ENCODE assay signal across 15 cellular contexts in the genomic region with DNA sequence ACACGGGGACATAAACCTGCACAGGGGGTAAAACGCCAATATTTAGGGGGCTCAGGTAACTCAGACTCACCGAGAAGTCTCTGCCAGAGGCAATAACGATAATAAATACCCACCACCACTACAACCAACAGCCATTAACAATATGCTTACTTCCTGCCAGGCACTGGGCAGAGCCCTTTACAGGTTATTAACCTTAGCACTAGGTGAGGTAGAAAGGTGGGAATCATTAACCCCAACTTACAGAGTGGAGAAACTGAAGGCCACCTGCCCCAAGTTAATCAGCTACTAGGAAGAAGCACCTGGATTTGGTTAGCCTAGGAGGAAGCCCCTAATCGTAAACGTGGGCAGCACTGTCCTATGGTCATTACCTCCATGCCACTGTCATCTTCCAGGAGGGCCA.
A peak's percentile ranks its signal among the peaks of the same experiment; 100 is the strongest.
DNase-seq lines count a peak whose midpoint lies in the region; TF ChIP-seq lines count a peak whose summit lies in the region.
"Had no signal": no experiment of that assay in that cellular context is flagged by ENCODE, and none has a peak within 500 bp of the region (broad histone marks: within the 10 kb centered on the region; RNA-seq: fewer than 3 reads in every experiment).

No MANE protein-coding gene starts in this region.

- no peaks in the 10 kb centered on the region for H3K9me3 Mint-ChIP-seq in activated T-cell treated with anti-CD3 and anti-CD28 coated beads, Interleukin-2, amount 50 U/mL, for 24 hours
- no peaks in the 10 kb centered on the region for H3K9me3 Mint-ChIP-seq in Caco-2 (ENCODE audit: unreplicated experiment)
- H3K9me3 Mint-ChIP-seq: CD4-positive, alpha-beta T cell; GM23338 had no signal

- no peak overlapping the region for H3K4me3 ChIP-seq in Caco-2 (ENCODE audit: low read depth, low read length)
- H3K4me3 ChIP-seq: A549, GM23338 had no signal

- H3K27ac Mint-ChIP-seq in activated T-cell treated with anti-CD3 and anti-CD28 coated beads, Interleukin-2, amount 50 U/mL, for 24 hours: peak overlapping the region; percentile 65
- no peak overlapping the region for H3K27ac Mint-ChIP-seq in Caco-2 (ENCODE audit: unreplicated experiment)
- H3K27ac Mint-ChIP-seq: CD4-positive, alpha-beta T cell; GM23338 had no signal

- peaks cover 100% of the 10 kb centered on the region for H3K36me3 Mint-ChIP-seq in activated T-cell treated with anti-CD3 and anti-CD28 coated beads, Interleukin-2, amount 50 U/mL, for 24 hours (ENCODE audit: low read depth)
- peaks cover 100% of the 10 kb centered on the region for H3K36me3 Mint-ChIP-seq in Caco-2 (ENCODE audit: insufficient read depth, unreplicated experiment)

- no peak for TF ChIP-seq CTCF in Caco-2 (IDR thresholded peaks at IDR 0.05; ENCODE audit: insufficient read depth in 1 of 2, low read depth in 1 of 2, low read length in 1 of 2, severe bottlenecking in 1 of 2, unreplicated experiment in 1 of 2)

- BruUV-seq in Caco-2 (replicated peaks; lab: Mats Ljungman, UMichigan): no TSS peak

- H3K4me1 Mint-ChIP-seq in activated T-cell treated with anti-CD3 and anti-CD28 coated beads, Interleukin-2, amount 50 U/mL, for 24 hours (ENCODE audit: low read depth): no peaks in the 10 kb centered on the region
- H3K4me1 Mint-ChIP-seq in Caco-2 (ENCODE audit: low read depth, unreplicated experiment): no peaks in the 10 kb centered on the region
- H3K4me1 Mint-ChIP-seq: GM23338 had no signal

- H3K9me3 ChIP-seq in Caco-2: no peaks in the 10 kb centered on the region
- H3K9me3 ChIP-seq: A549 had no signal

- no peak for DNase-seq in activated T-cell treated with anti-CD3 and anti-CD28 coated beads, Interleukin-2, amount 50 U/mL, for 24 hours
- no peak for DNase-seq in activated T-cell treated with anti-CD3 and anti-CD28 coated beads, Interleukin-2, amount 50 U/mL, for 48 hours
- DNase-seq in left kidney (ENCODE audit: low read depth, low spot score) (peak; percentile 50), renal cortical epithelial cell (ENCODE audit: low read depth) (peak; percentile 33), NCI-H1436 (lab: John Stamatoyannopoulos, UW) (no peak), NCI-H446 (lab: John Stamatoyannopoulos, UW) (no peak), Caco-2 (no peak)
- DNase-seq: AML-193; CD4-positive, alpha-beta T cell; DMS153; DMS79; GDM1; HCEC 1CT had no signal

- POLR2A ChIA-PET in Caco-2 (lab: Charles Lee): no interaction called here

- no peaks in the 10 kb centered on the region for H3K27me3 ChIP-seq in Caco-2 (replicated peaks; ENCODE audit: control insufficient read depth, insufficient read depth, low read length)

- H3K27me3 Mint-ChIP-seq in activated T-cell treated with anti-CD3 and anti-CD28 coated beads, Interleukin-2, amount 50 U/mL, for 24 hours: no peaks in the 10 kb centered on the region
- H3K27me3 Mint-ChIP-seq in Caco-2 (ENCODE audit: insufficient read depth, unreplicated experiment): no peaks in the 10 kb centered on the region
- H3K27me3 Mint-ChIP-seq: CD4-positive, alpha-beta T cell had no signal

- intact Hi-C loops in Caco-2 (cut with micrococcal nuclease; ENCODE audit: unreplicated experiment): no loop called here

- H3K4me3 Mint-ChIP-seq in activated T-cell treated with anti-CD3 and anti-CD28 coated beads, Interleukin-2, amount 50 U/mL, for 24 hours: no peak overlapping the region
- H3K4me3 Mint-ChIP-seq in Caco-2 (ENCODE audit: unreplicated experiment): no peak overlapping the region
- H3K4me3 Mint-ChIP-seq: CD4-positive, alpha-beta T cell; GM23338 had no signal

- H3K4me1 ChIP-seq in Caco-2: no peaks in the 10 kb centered on the region

- H3K36me3 ChIP-seq in Caco-2 (ENCODE audit: control insufficient read depth, insufficient read depth, low read length): no peaks in the 10 kb centered on the region; the same call in 1 of the 2 replicates

- CTCF ChIA-PET in Caco-2 (lab: Charles Lee): no interaction called here

Comparison
In these comparisons a context has a peak if more than half of its experiments do, and no peak if none do; other contexts are left out.
1. DNase-seq: peak in left kidney (single experiment) and renal cortical epithelial cell (single experiment); none in activated T-cell treated with anti-CD3 and anti-CD28 coated beads, Interleukin-2, amount 50 U/mL, for 24 hours (single experiment), activated T-cell treated with anti-CD3 and anti-CD28 coated beads, Interleukin-2, amount 50 U/mL, for 48 hours (0 of 2), NCI-H1436 (single experiment), NCI-H446 (0 of 2) and Caco-2 (0 of 2).